Comparison of ENCODE assay signal across 1 cellular context in the genomic region with DNA sequence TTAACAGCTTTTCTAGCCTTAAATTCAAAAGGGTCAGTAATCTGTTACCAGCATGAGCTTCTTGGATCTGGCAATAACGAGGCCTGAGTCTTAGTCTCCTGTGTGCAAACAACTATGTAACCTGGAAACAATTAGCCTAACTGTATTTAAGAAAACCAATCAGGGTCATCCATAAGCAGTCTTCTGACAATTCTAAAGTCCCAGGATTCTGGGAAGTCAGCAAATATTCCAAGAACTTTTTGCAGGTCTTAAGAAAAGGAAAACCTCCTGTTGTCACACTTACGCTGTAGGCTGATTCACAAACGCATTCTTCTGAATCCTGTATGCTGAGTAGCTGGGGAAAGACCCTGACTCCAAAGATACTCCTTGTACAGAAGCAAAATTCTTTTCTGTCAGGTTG.
TF ChIP-seq lines count a peak whose summit lies in the region.

No MANE protein-coding gene starts in this region.

TF ChIP-seq in GM23338, 12 proteins besides CTCF, POLR2A, EP300 and RAD21 (continued from another document):
- TF ChIP-seq ZNF462 (CRISPR knock-in tag; IDR thresholded peaks at IDR 0.05) (no peak), EZH2phosphoT487 (IDR thresholded peaks at IDR 0.05; ENCODE audit: unreplicated experiment) (no peak), JUNB (IDR thresholded peaks at IDR 0.05; ENCODE audit: unreplicated experiment) (no peak), NANOG (IDR thresholded peaks at IDR 0.05; ENCODE audit: borderline replicate concordance) (no peak), EZH2 (IDR thresholded peaks at IDR 0.05; ENCODE audit: low read depth, unreplicated experiment) (no peak)
